8 cellular contexts compared by ENCODE assay signal in genomic region chr2:68594674-68595492, GRCh38. TPM values are rescaled to one million over a fixed set of nuclear protein-coding genes. Genes with fewer than 3 reads are reported as not detected.
DNase-seq lines count a peak whose midpoint lies in the region; ATAC-seq, FAIRE-seq and TF ChIP-seq lines count a peak whose summit lies in the region.

No MANE protein-coding gene starts in this region.

- H3K27me3 ChIP-seq in trophoblast cell (ENCODE audit: insufficient read depth, low read length): no peaks in the 10 kb centered on the region

- H2BK5ac ChIP-seq in trophoblast cell (ENCODE audit: low read depth, low read length, poor library complexity): no peak overlapping the region

- no peak overlapping the region for H3K23ac ChIP-seq in trophoblast cell (ENCODE audit: low read length)

- H2BK120ac ChIP-seq in trophoblast cell (ENCODE audit: insufficient read depth, low read length, poor library complexity): no peak overlapping the region

- H3K4me3 ChIP-seq in fibroblast of pulmonary artery (replicated peaks; ENCODE audit: low read depth, low read length) (no peak overlapping the region), trophoblast cell (ENCODE audit: low read depth, low read length) (no peak overlapping the region)

- no peak overlapping the region for H3K4me2 ChIP-seq in trophoblast cell (ENCODE audit: low read length)

- H3K9ac ChIP-seq in trophoblast cell (ENCODE audit: low read length): no peak overlapping the region

- peak; percentile 89 for TF ChIP-seq CTCF in fibroblast of pulmonary artery (IDR thresholded peaks at IDR 0.05; ENCODE audit: low read length, missing control alignments)

- no peaks in the 10 kb centered on the region for H3K79me2 ChIP-seq in trophoblast cell (ENCODE audit: control insufficient read depth, insufficient read depth, low read length, poor library complexity)

- TF ChIP-seq POLR2A in H54 (IDR thresholded peaks at IDR 0.05; ENCODE audit: low read depth, low read length): no peak

- no peak overlapping the region for H3K14ac ChIP-seq in trophoblast cell (ENCODE audit: low read length)

- peak; percentile 49 for DNase-seq in EL
- DNase-seq in H54 (ENCODE audit: insufficient read length, low spot score): peak; percentile 9
- DNase-seq in NCI-H82 (lab: John Stamatoyannopoulos, UW): peak; percentile 61
- peak; percentile 31 for DNase-seq in activated T-cell treated with anti-CD3 and anti-CD28 coated beads for 1 hour (ENCODE audit: low read depth)
- DNase-seq in fibroblast of pulmonary artery (ENCODE audit: low read depth): peak; percentile 53
- DNase-seq in trophoblast cell: peak; percentile 1 to 69

- no peak overlapping the region for H2AFZ ChIP-seq in trophoblast cell (ENCODE audit: insufficient read depth, low read length, poor library complexity)

- no CpG with 5 or more reads among the region's 5 CpGs for WGBS in trophoblast cell (ENCODE audit: extremely low coverage, insufficient coverage, insufficient read length)

- FAIRE-seq in H54 (lab: Jason Lieb, UNC): peak; percentile 68

- no peak overlapping the region for H4K8ac ChIP-seq in trophoblast cell (ENCODE audit: low read depth, low read length)

- H3K4ac ChIP-seq in trophoblast cell (ENCODE audit: low read depth, low read length): no peak overlapping the region

- H3K18ac ChIP-seq in trophoblast cell (ENCODE audit: low read length): no peak overlapping the region

- no peaks in the 10 kb centered on the region for H3K4me1 ChIP-seq in trophoblast cell (ENCODE audit: control insufficient read depth in 1 of 2, insufficient read depth in 2 of 2, low read length in 2 of 2)

- no peaks in the 10 kb centered on the region for H3K9me3 ChIP-seq in trophoblast cell (ENCODE audit: insufficient read depth, low read depth, low read length)

- H3K27ac ChIP-seq in trophoblast cell (ENCODE audit: low read depth, low read length): no peak overlapping the region

- H3K36me3 ChIP-seq in trophoblast cell (ENCODE audit: control insufficient read depth in 1 of 2, insufficient read depth in 2 of 2, low read length in 2 of 2): no peaks in the 10 kb centered on the region

- no peak overlapping the region for H2AK5ac ChIP-seq in trophoblast cell (ENCODE audit: low read length)

- ATAC-seq in HG03520 (IDR thresholded peaks at IDR 0.05; ENCODE audit: unreplicated experiment) (no peak), HG03521 (IDR thresholded peaks at IDR 0.05; ENCODE audit: unreplicated experiment) (no peak)

- H4K91ac ChIP-seq in trophoblast cell (ENCODE audit: low read depth, low read length): no peak overlapping the region

- no peaks in the 10 kb centered on the region for H3K79me1 ChIP-seq in trophoblast cell (ENCODE audit: low read length)

- H2BK12ac ChIP-seq in trophoblast cell (ENCODE audit: low read length): no peak overlapping the region

- H4K12ac ChIP-seq in trophoblast cell (ENCODE audit: low read depth, low read length): no peak overlapping the region

RNA-seq across cellular contexts. Expression of gene PROKR1, which starts 48.5 kb away (rescaled TPM):
- 0.01 and 0.03 TPM in 2 replicates for polyA plus RNA-seq in trophoblast cell (2013)

Comparison
In these comparisons a context has a peak if more than half of its experiments do, and no peak if none do; other contexts are left out.
1. DNase-seq: peak in every context shown above with its lines; median percentile 61 in NCI-H82; 53 in fibroblast of pulmonary artery; 49 in EL; 35 in trophoblast cell; 31 in activated T-cell treated with anti-CD3 and anti-CD28 coated beads for 1 hour; 9 in H54.